In genomic region chr10:60139290-60139689, GRCh38 we compare ENCODE assay signal across 2 cellular contexts.
TF ChIP-seq lines count a peak whose summit lies in the region.

No MANE protein-coding gene starts in this region.

TF ChIP-seq in HEK293, 187 proteins besides CTCF, POLR2A, EP300 and RAD21:
- TF ChIP-seq ZNF239 (tag by site-specific recombination; IDR thresholded peaks at IDR 0.05): no peak

TF ChIP-seq in H1, 55 proteins besides CTCF, POLR2A, EP300 and RAD21:
- no peak for TF ChIP-seq SIN3A (conservative IDR thresholded peaks at IDR 0.05 in 1 of 2, IDR thresholded peaks at IDR 0.05 in 1 of 2; ENCODE audit: low read depth in 1 of 2, low read length in 2 of 2)
- TF ChIP-seq BACH1 (IDR thresholded peaks at IDR 0.05; ENCODE audit: low read length): no peak
- no peak for TF ChIP-seq SUZ12 (IDR thresholded peaks at IDR 0.05; ENCODE audit: low read length)
- no peak for TF ChIP-seq KDM1A (IDR thresholded peaks at IDR 0.05; ENCODE audit: borderline replicate concordance, low read length)
- TF ChIP-seq EZH2 (IDR thresholded peaks at IDR 0.05; ENCODE audit: low read depth, low read length, severe bottlenecking): no peak
- TF ChIP-seq MAX (IDR thresholded peaks at IDR 0.05): no peak
- no peak for TF ChIP-seq KDM5A (IDR thresholded peaks at IDR 0.05; ENCODE audit: low read length)
- no peak for TF ChIP-seq TCF12 (IDR thresholded peaks at IDR 0.05; ENCODE audit: low read depth, low read length)
- TF ChIP-seq JUND (IDR thresholded peaks at IDR 0.05; ENCODE audit: low read length): no peak
- no peak for TF ChIP-seq ASH2L (IDR thresholded peaks at IDR 0.05; ENCODE audit: low read length)
- TF ChIP-seq TEAD4 (IDR thresholded peaks at IDR 0.05; ENCODE audit: low read depth, low read length): no peak
- TF ChIP-seq TAF1 (IDR thresholded peaks at IDR 0.05; ENCODE audit: low read depth, low read length): no peak
- TF ChIP-seq HDAC2 (IDR thresholded peaks at IDR 0.05; ENCODE audit: borderline replicate concordance in 1 of 2, low read depth in 2 of 2, low read length in 2 of 2): no peak
- TF ChIP-seq, protein P1, sequence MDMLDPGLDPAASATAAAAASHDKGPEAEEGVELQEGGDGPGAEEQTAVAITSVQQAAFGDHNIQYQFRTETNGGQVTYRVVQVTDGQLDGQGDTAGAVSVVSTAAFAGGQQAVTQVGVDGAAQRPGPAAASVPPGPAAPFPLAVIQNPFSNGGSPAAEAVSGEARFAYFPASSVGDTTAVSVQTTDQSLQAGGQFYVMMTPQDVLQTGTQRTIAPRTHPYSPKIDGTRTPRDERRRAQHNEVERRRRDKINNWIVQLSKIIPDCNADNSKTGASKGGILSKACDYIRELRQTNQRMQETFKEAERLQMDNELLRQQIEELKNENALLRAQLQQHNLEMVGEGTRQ (IDR thresholded peaks at IDR 0.05; ENCODE audit: low read length): no peak
- no peak for TF ChIP-seq GTF2F1 (IDR thresholded peaks at IDR 0.05; ENCODE audit: borderline replicate concordance, low read depth, low read length)
TF ChIP-seq in H1: peak in this region for 0.
